22 cellular contexts compared by ENCODE assay signal in genomic region chr2:228018311-228018710, GRCh38.
"Had no signal": no experiment of that assay in that cellular context is flagged by ENCODE, and none has a peak within 500 bp of the region (broad histone marks: within the 10 kb centered on the region; RNA-seq: fewer than 3 reads in every experiment).

No MANE protein-coding gene starts in this region.

- H3K9ac ChIP-seq: KMS-11, SK-N-SH had no signal

- DNase-seq: Kasumi-1, MM.1S, NCI-H1092 treated with DMSO at 0.1 percent for 48 hours, NCI-H1436, NCI-H187, NCI-H2029, NCI-H2081 treated with DMSO at 0.1 percent for 48 hours, NCI-H2171, NCI-H226, NCI-H446, NCI-H510A, NCI-H524 treated with DMSO at 0.1 percent for 48 hours, NCI-H69, NCI-H774, PC-3, Peyer's patch, SHP77, SK-N-SH, SW 1271 had no signal

- H3K4me3 ChIP-seq: K562, Peyer's patch had no signal

- H3K27ac ChIP-seq: HL-60, KMS-11, Peyer's patch had no signal

- H3K36me3 ChIP-seq: Peyer's patch had no signal

- H3K27me3 ChIP-seq: Peyer's patch had no signal

- H3K4me1 ChIP-seq: Peyer's patch had no signal

- H3K9me3 ChIP-seq: Peyer's patch, SK-N-SH had no signal

- H3K4me2 ChIP-seq: KMS-11, SK-N-SH had no signal

- H3K9me2 ChIP-seq: SK-N-SH had no signal

- ATAC-seq: K562, PC-3 had no signal
